In the genomic region with DNA sequence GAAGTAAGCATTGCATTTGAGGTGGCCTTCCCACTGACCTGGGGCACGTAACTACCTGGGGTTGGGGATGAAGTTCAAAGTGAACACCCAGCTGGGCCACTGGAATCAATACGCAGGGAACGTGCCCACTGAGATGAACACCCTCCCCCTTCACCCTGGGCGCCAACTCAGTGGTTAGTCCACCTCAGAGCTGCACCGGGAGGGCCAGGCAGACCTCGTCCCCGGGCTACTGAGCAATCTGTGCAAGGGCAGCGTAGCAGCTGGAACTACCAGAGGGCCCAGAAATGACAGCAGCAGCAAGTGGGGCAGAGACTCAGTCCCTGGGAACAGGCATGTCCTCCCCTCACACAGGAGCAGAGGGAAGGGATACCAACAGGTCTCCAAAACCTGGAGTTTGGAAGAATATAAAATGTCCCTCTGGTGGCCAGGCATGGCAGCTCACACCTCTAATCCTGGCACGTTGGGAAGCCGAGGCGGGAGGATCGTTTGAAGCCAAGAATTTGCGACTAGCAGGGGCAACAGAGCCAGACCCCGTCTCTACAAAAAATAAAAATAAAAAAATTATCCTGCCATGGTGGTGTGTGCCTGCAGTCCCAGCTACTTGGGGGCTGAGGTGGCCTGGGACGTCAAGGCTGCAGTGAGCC, we compare ENCODE assay signal across 17 cellular contexts.
DNase-seq lines count a peak whose midpoint lies in the region; ATAC-seq and TF ChIP-seq lines count a peak whose summit lies in the region.
"Had no signal": no experiment of that assay in that cellular context is flagged by ENCODE, and none has a peak within 500 bp of the region (broad histone marks: within the 10 kb centered on the region; RNA-seq: fewer than 3 reads in every experiment).

No MANE protein-coding gene starts in this region.

- H3K27ac ChIP-seq in VCaP (no peak overlapping the region), temporal lobe (ENCODE audit: low read depth, low read length) (peak overlapping the region; percentile 50)
- H3K27ac ChIP-seq: HL-60, upper lobe of right lung had no signal

- DNase-seq in Right ventricle myocardium superior, result peak; percentile 11
- DNase-seq in left cardiac atrium, result no peak
- no peak for DNase-seq in fibroblast of pulmonary artery (ENCODE audit: low read depth)
- DNase-seq in GM20000 (ENCODE audit: low spot score), result no peak
- DNase-seq: ACHN; activated CD4-positive, alpha-beta T cell treated with anti-CD3 and anti-CD28 coated beads, Interleukin-2, amount 10 ng/mL, durations not matched to agents 7 days and 5 days; amygdala; effector memory CD8-positive, alpha-beta T cell; MM.1S; T-helper 2 cell; upper lobe of right lung had no signal

- no peak overlapping the region for H3K4me3 ChIP-seq in fibroblast of pulmonary artery (replicated peaks; ENCODE audit: low read depth, low read length)
- H3K4me3 ChIP-seq: GM12878, upper lobe of right lung had no signal

- intact Hi-C loops in Right ventricle myocardium superior (cut with DNase I) (no loop called here), left cardiac atrium (cut with DNase I) (no loop called here)

- TF ChIP-seq CTCF in VCaP (conservative IDR thresholded peaks at IDR 0.05), result peak; percentile 46
- peak; percentile 25 for TF ChIP-seq CTCF in fibroblast of pulmonary artery (IDR thresholded peaks at IDR 0.05; ENCODE audit: low read length, missing control alignments)
- no peak for TF ChIP-seq CTCF in GM20000 (IDR thresholded peaks at IDR 0.05; ENCODE audit: extremely low read depth, missing control alignments)

- no peak for ATAC-seq in Right ventricle myocardium superior (ENCODE audit: poor library complexity)
- no peak for ATAC-seq in left cardiac atrium
- no peak for ATAC-seq in GM19351 (IDR thresholded peaks at IDR 0.05; ENCODE audit: unreplicated experiment)
- ATAC-seq in HG03045 (IDR thresholded peaks at IDR 0.05; ENCODE audit: unreplicated experiment), result no peak
- ATAC-seq: effector memory CD8-positive, alpha-beta T cell; GM12878; upper lobe of right lung had no signal
